ENCODE assay signal across 1 cellular context in genomic region chr5:171673328-171673727, GRCh38.
TF ChIP-seq lines count a peak whose summit lies in the region.

No MANE protein-coding gene starts in this region.

TF ChIP-seq in K562, 482 proteins besides CTCF, POLR2A, EP300 and RAD21 (continued from another document):
- TF ChIP-seq SMC3 (conservative IDR thresholded peaks at IDR 0.05; ENCODE audit: insufficient read depth, low read depth, low read length) = no peak
TF ChIP-seq in K562: peak in this region for 1.
